In the genomic region with DNA sequence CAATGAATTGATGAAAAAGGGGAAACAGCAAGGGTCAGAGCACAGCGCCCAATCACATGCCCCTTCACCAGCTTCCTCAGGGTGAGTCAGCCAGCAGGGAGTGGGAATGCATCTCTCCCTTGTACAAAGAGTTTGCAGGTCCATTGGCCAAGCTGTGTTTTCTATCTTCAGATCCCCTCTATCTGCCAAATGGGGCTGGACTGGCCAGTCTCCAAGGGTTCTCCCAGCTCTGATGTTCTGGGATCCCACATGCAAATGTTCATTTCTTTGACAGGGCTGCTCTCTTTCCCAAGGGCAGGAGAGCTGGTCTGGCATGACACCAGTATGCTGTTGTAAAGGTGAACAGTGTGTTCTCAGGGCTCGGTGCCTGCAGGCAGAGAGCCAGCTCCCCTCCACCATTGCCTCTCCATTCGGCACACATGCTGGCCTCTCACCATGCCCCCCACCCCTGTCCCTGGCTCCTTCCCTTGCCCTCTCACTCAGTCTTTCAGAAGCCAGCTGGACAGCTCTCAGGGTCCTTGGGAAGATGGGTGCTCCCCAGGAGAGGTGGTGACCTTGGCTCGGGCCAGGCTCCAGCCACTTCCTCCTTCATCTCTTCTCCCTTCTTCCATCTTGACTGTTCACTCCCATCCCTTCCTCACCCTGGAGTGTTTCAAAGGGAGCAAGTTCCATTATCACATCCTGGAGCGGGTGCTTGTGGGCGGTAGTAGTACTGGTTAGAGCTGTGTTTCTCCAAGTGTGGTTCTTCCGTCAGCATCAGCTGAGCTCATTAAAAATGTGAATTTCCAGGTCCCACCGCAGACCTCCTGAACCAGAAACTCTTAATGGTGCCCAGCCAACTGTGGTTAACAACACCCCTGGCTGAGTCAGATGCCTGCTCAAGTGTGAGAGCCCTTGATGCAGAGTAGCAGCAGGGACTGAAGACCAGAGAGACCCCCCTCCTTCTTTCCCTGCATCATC, we compare ENCODE assay signal across 1 cellular context.
TF ChIP-seq lines count a peak whose summit lies in the region.

No MANE protein-coding gene starts in this region.

TF ChIP-seq in H1, 55 proteins besides CTCF, POLR2A, EP300 and RAD21:
- TF ChIP-seq CBX5 (IDR thresholded peaks at IDR 0.05; ENCODE audit: low read depth, low read length) = no peak
- no peak for TF ChIP-seq EGR1 (IDR thresholded peaks at IDR 0.05; ENCODE audit: borderline replicate concordance, low read depth, low read length)
- TF ChIP-seq BRCA1 (IDR thresholded peaks at IDR 0.05; ENCODE audit: low read depth, low read length) = no peak
- no peak for TF ChIP-seq JUN (IDR thresholded peaks at IDR 0.05; ENCODE audit: low read depth, low read length)
- TF ChIP-seq CEBPB (IDR thresholded peaks at IDR 0.05; ENCODE audit: low read depth, low read length) = no peak
- no peak for TF ChIP-seq FOSL1 (IDR thresholded peaks at IDR 0.05; ENCODE audit: insufficient read depth, low read depth, low read length)
- TF ChIP-seq NANOG (IDR thresholded peaks at IDR 0.05; ENCODE audit: insufficient read depth, low read depth, low read length, poor library complexity, severe bottlenecking) = no peak
